ENCODE assay signal across 19 cellular contexts in the genomic region with DNA sequence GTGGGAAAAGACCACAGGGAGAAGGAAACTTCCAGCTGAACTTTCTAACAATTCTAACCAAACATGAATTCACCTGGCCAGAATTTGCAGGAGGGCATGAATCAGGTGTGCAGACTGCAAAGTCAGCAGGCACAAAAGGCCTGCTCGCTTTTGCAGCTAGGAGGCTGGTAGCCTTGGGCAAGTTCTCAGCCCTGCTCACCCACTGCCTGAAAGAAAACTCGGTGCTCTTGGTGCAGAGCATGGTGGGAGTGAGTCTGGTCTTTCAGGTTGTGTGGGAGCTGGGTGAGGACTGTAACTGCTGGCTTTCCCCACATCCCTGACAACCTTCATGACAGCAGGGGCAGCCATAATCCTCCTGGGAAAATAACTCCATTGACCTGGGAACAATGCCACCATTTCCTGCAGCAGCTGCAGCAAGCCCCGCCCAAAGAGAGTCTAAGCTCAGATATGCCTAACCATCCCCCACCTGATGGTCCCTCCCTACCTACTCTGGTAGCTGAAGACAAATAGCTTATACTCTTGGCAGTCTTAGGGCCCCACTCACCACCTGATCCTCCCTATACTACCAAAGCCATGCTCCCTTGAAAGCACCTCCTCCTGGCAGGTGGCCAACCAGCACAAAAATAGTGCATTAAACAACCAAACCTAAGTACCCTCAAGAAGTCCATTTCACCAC. TPM values are rescaled to one million over a fixed set of nuclear protein-coding genes. Genes with fewer than 3 reads are reported as not detected.
DNase-seq lines count a peak whose midpoint lies in the region; ATAC-seq and TF ChIP-seq lines count a peak whose summit lies in the region.
"Had no signal": no experiment of that assay in that cellular context is flagged by ENCODE, and none has a peak within 500 bp of the region (broad histone marks: within the 10 kb centered on the region; RNA-seq: fewer than 3 reads in every experiment).

No MANE protein-coding gene starts in this region.

- ATAC-seq in GM19455 (IDR thresholded peaks at IDR 0.05; ENCODE audit: unreplicated experiment) (no peak), HG03571 (IDR thresholded peaks at IDR 0.05; ENCODE audit: unreplicated experiment) (no peak)
- ATAC-seq: activated naive CD8-positive, alpha-beta T cell treated with anti-CD3 and anti-CD28 coated beads, Interleukin-2, amount 50 U/mL, for 24 hours had no signal

- H3K9ac ChIP-seq in MM.1S (ENCODE audit: low read length) = no peak overlapping the region

- H3K27ac ChIP-seq in MM.1S (ENCODE audit: low read length) = peak overlapping the region; percentile 28; the same call in 1 of the 2 replicates
- H3K27ac ChIP-seq: epithelial cell of prostate had no signal

- no peak overlapping the region for H3K4me2 ChIP-seq in MM.1S (ENCODE audit: low read depth, low read length)

- H3K9me2 ChIP-seq in MM.1S (replicated peaks; ENCODE audit: insufficient read depth, low read length) = no peaks in the 10 kb centered on the region

- H2AFZ ChIP-seq in MM.1S (ENCODE audit: low read length) = no peak overlapping the region

- peaks cover under 1% of the 10 kb centered on the region for H3K9me3 Mint-ChIP-seq in glutamatergic neuron (ENCODE audit: unreplicated experiment)
- H3K9me3 Mint-ChIP-seq: central memory CD8-positive, alpha-beta T cell had no signal

- H3K36me3 ChIP-seq in BE2C = no peaks in the 10 kb centered on the region
- H3K36me3 ChIP-seq in MM.1S (replicated peaks; ENCODE audit: insufficient read depth, low read length) = no peaks in the 10 kb centered on the region

- peaks cover 4% of the 10 kb centered on the region for H3K27me3 Mint-ChIP-seq in glutamatergic neuron (ENCODE audit: unreplicated experiment)

- peak; percentile 12 for DNase-seq in BE2C
- peak; percentile 62 for DNase-seq in MM.1S
- DNase-seq in NCI-H510A (lab: John Stamatoyannopoulos, UW) = peak; percentile 70
- DNase-seq in dermis blood vessel endothelial cell = peak; percentile 37
- DNase-seq in KG1 (lab: John Stamatoyannopoulos, UW) = no peak
- DNase-seq in glutamatergic neuron = no peak
- DNase-seq: activated CD4-positive, alpha-beta T cell treated with anti-CD3 and anti-CD28 coated beads for 48 hours; activated naive CD8-positive, alpha-beta T cell treated with anti-CD3 and anti-CD28 coated beads, Interleukin-2, amount 50 U/mL, for 24 hours; activated T-cell treated with anti-CD3 and anti-CD28 coated beads, Interleukin-2, amount 50 U/mL, for 1 hour; GOT3; islet precursor cell; NCI-H446 had no signal

- H4K20me1 ChIP-seq in MM.1S (ENCODE audit: insufficient read depth, low read length) = no peaks in the 10 kb centered on the region

- H3K27ac Mint-ChIP-seq in glutamatergic neuron (ENCODE audit: unreplicated experiment) = no peak overlapping the region
- H3K27ac Mint-ChIP-seq: activated naive CD8-positive, alpha-beta T cell treated with anti-CD3 and anti-CD28 coated beads, Interleukin-2, amount 50 U/mL, for 24 hours; IgD-negative memory B cell; stimulated activated naive CD8-positive, alpha-beta T cell treated with anti-CD3 and anti-CD28 coated beads, Interleukin-15, Interleukin-2, amounts not matched to agents 100 ng/mL and 50 ng/mL, for 24 hours; T-helper 2 cell treated with Interferon-gamma antibody and Interleukin-4, amounts not matched to agents 5 μg/mL and 100 μg/mL, for 36 hours had no signal

- peaks cover 11% of the 10 kb centered on the region for H3K36me3 Mint-ChIP-seq in glutamatergic neuron (ENCODE audit: unreplicated experiment)

- no peaks in the 10 kb centered on the region for H3K27me3 ChIP-seq in BE2C
- H3K27me3 ChIP-seq in MM.1S (replicated peaks; ENCODE audit: insufficient read depth, low read length) = no peaks in the 10 kb centered on the region

- H3K4me3 ChIP-seq in BE2C (ENCODE audit: low read depth, low read length) = no peak overlapping the region
- H3K4me3 ChIP-seq in MM.1S (ENCODE audit: low read length) = no peak overlapping the region

- H3K4me1 ChIP-seq in BE2C = no peaks in the 10 kb centered on the region
- peaks cover 3% of the 10 kb centered on the region; the same call in 1 of the 2 replicates for H3K4me1 ChIP-seq in MM.1S (ENCODE audit: low read length)

- TF ChIP-seq CTCF in BE2C (IDR thresholded peaks at IDR 0.05; ENCODE audit: low read depth, low read length) (no peak), MM.1S (IDR thresholded peaks at IDR 0.05; ENCODE audit: low read length) (no peak), glutamatergic neuron (IDR thresholded peaks at IDR 0.05; ENCODE audit: partially characterized antibody, unreplicated experiment) (no peak)

- H3K4me3 Mint-ChIP-seq in glutamatergic neuron (ENCODE audit: unreplicated experiment) = no peak overlapping the region
- H3K4me3 Mint-ChIP-seq: activated naive CD8-positive, alpha-beta T cell treated with anti-CD3 and anti-CD28 coated beads, Interleukin-2, amount 50 U/mL, for 24 hours; central memory CD8-positive, alpha-beta T cell; IgD-negative memory B cell; stimulated activated naive CD8-positive, alpha-beta T cell treated with anti-CD3 and anti-CD28 coated beads, Interleukin-15, Interleukin-2, amounts not matched to agents 100 ng/mL and 50 ng/mL, for 24 hours; T-helper 2 cell treated with Interferon-gamma antibody and Interleukin-4, amounts not matched to agents 5 μg/mL and 100 μg/mL, for 36 hours had no signal

- H3K4me1 Mint-ChIP-seq in glutamatergic neuron (ENCODE audit: low read depth, unreplicated experiment) = no peaks in the 10 kb centered on the region
- H3K4me1 Mint-ChIP-seq: activated naive CD8-positive, alpha-beta T cell treated with anti-CD3 and anti-CD28 coated beads, Interleukin-2, amount 50 U/mL, for 24 hours; central memory CD8-positive, alpha-beta T cell; IgD-negative memory B cell had no signal

- no peaks in the 10 kb centered on the region for H3K79me2 ChIP-seq in MM.1S (ENCODE audit: low read length)

- H3F3A ChIP-seq in MM.1S (ENCODE audit: insufficient read depth, low read length) = no peaks in the 10 kb centered on the region

- H3K9me3 ChIP-seq in BE2C (no peaks in the 10 kb centered on the region), MM.1S (replicated peaks; ENCODE audit: insufficient read depth, low read length) (no peaks in the 10 kb centered on the region)

RNA-seq across cellular contexts. Expression of gene ZNF117, which starts 31.6 kb away (rescaled TPM):
- polyA plus RNA-seq in BE2C (2012; ENCODE audit: insufficient read depth, insufficient read length, low read depth) = 0.63 TPM
- total RNA-seq in dermis blood vessel endothelial cell (4.8 TPM in 2 replicates), glutamatergic neuron (ENCODE audit: unreplicated experiment) (34.0 TPM)

RNA-seq across cellular contexts. Expression of gene ERV3-1, which starts 47.3 kb away (rescaled TPM):
- 2.5 TPM for polyA plus RNA-seq in BE2C (2012; ENCODE audit: insufficient read depth, insufficient read length, low read depth)
- total RNA-seq in dermis blood vessel endothelial cell = 4.5 and 7.7 TPM in 2 replicates
- total RNA-seq in glutamatergic neuron (ENCODE audit: unreplicated experiment) = 70.6 TPM

RNA-seq across cellular contexts. Expression of gene ZNF273, which starts 56.1 kb away (rescaled TPM):
- polyA plus RNA-seq in BE2C (2012; ENCODE audit: insufficient read depth, insufficient read length, low read depth) = 1.7 TPM
- 5.1 and 10.9 TPM in 2 replicates for total RNA-seq in dermis blood vessel endothelial cell
- 9.6 TPM for total RNA-seq in glutamatergic neuron (ENCODE audit: unreplicated experiment)

Comparison
In these comparisons a context has a peak if more than half of its experiments do, and no peak if none do; other contexts are left out.
1. DNase-seq: peak in BE2C (single experiment), MM.1S (single experiment), NCI-H510A (single experiment) and dermis blood vessel endothelial cell (single experiment); none in KG1 (single experiment) and glutamatergic neuron (single experiment).